Comparison of ENCODE assay signal across 12 cellular contexts in the genomic region with DNA sequence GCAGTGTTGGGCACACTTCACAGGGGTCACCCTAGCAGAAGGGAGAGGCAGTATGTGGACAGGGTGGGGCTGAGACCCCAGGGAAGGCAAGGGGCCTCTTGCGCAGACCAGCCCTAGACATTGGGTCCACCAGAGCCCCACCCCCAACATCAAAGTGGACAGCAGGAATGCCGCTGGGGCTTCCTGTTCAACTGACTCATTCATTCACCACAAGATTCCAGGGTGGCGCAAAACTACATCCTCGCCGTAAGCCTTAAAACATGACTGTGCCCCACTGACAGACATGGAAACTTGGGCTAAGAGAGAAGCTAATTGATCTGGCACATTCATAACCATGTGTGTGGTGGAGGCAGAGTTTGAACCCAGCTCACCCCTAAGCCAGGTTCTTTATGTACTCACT. TPM values are rescaled to one million over a fixed set of nuclear protein-coding genes. Genes with fewer than 3 reads are reported as not detected.
DNase-seq lines count a peak whose midpoint lies in the region; ATAC-seq and TF ChIP-seq lines count a peak whose summit lies in the region.
"Had no signal": no experiment of that assay in that cellular context is flagged by ENCODE, and none has a peak within 500 bp of the region (broad histone marks: within the 10 kb centered on the region; RNA-seq: fewer than 3 reads in every experiment).

No MANE protein-coding gene starts in this region.

- no peaks in the 10 kb centered on the region for H3K27me3 ChIP-seq in osteoblast (ENCODE audit: insufficient read depth, low read length)
- no peaks in the 10 kb centered on the region for H3K27me3 ChIP-seq in transverse colon

- TF ChIP-seq EP300 in transverse colon (IDR thresholded peaks at IDR 0.05; ENCODE audit: low read depth): no peak

- no peak for TF ChIP-seq CTCF in osteoblast (IDR thresholded peaks at IDR 0.05; ENCODE audit: extremely low read depth, low read depth, low read length)
- TF ChIP-seq CTCF in transverse colon (IDR thresholded peaks at IDR 0.05): no peak

- DNase-seq in ELR (ENCODE audit: low read depth): peak; percentile 98
- peak; percentile 98 for DNase-seq in RPMI7951 (ENCODE audit: low read depth)
- DNase-seq in epithelial cell of prostate (ENCODE audit: low read depth, low spot score): peak; percentile 73
- DNase-seq in osteoblast (ENCODE audit: insufficient read length, low spot score, missing footprints): peak; percentile 99
- no peak for DNase-seq in Kasumi-1 (lab: John Stamatoyannopoulos, UW)
- no peak for DNase-seq in transverse colon
- no peak for DNase-seq in NCI-H345 (lab: John Stamatoyannopoulos, UW)
- DNase-seq: activated CD4-positive, alpha-beta T cell treated with anti-CD3 and anti-CD28 coated beads, Interleukin-2, amount 10 ng/mL, durations not matched to agents 24 days and 14 days; DMS53; NCI-H1436 had no signal

- H3K4me3 ChIP-seq in osteoblast (ENCODE audit: insufficient read depth, low read length) (peak overlapping the region; percentile 20), transverse colon (no peak overlapping the region)
- H3K4me3 ChIP-seq: lung had no signal

- no peak overlapping the region for H2AFZ ChIP-seq in osteoblast (ENCODE audit: low read length)

- peaks cover 17% of the 10 kb centered on the region for H3K4me1 ChIP-seq in osteoblast (ENCODE audit: insufficient read depth, low read length)
- H3K4me1 ChIP-seq in transverse colon: peaks cover 0 to 14% (median 8%) of the 10 kb centered on the region in 4 donors

- peaks cover 6% of the 10 kb centered on the region for H4K20me1 ChIP-seq in osteoblast (ENCODE audit: insufficient read depth, low read length)

- 89% methylated on average over 5 of the region's 5 CpGs; no CpG with 5 or more reads in 1 of the 2 donors for WGBS in transverse colon (ENCODE audit: low coverage in 1 of 2), 2 donors

- intact Hi-C loops in transverse colon (cut with DNase I; ENCODE audit: low total_unique reads): no loop called here

- ATAC-seq in GM18498 (IDR thresholded peaks at IDR 0.05; ENCODE audit: unreplicated experiment): no peak

- in situ Hi-C loops in transverse colon (cut with MboI; ENCODE audit: low pct_ligation_motif_present in 1 of 4, low pct_unique_long_range_greater_than_20kb in 1 of 4, low sequenced_read_pairs in 3 of 4): no loop called here

- H3K9me3 ChIP-seq in osteoblast (ENCODE audit: low read depth, low read length): no peaks in the 10 kb centered on the region
- no peaks in the 10 kb centered on the region for H3K9me3 ChIP-seq in transverse colon

- H3K4me2 ChIP-seq in osteoblast (ENCODE audit: insufficient read depth, low read length): peak overlapping the region; percentile 52

- peak overlapping the region; percentile 56 for H3K27ac ChIP-seq in epithelial cell of prostate
- peak overlapping the region; percentile 71 for H3K27ac ChIP-seq in osteoblast (ENCODE audit: low read depth, low read length)
- no peak overlapping the region for H3K27ac ChIP-seq in transverse colon

- no peak for TF ChIP-seq POLR2A in transverse colon (IDR thresholded peaks at IDR 0.05)

- H3K36me3 ChIP-seq in osteoblast (ENCODE audit: insufficient read depth, low read length) (peaks cover 88% of the 10 kb centered on the region), transverse colon (no peaks in the 10 kb centered on the region)

- peaks cover 2% of the 10 kb centered on the region for H3K79me2 ChIP-seq in osteoblast (ENCODE audit: insufficient read depth, low read length)

RNA-seq across cellular contexts. Expression of gene COL16A1, which starts 14.0 kb away (rescaled TPM):
- 6.9 and 7.1 TPM in 2 replicates for total RNA-seq in RPMI7951 (2014; rRNA removed; shearing (Covaris generic))
- total RNA-seq in osteoblast: 158 and 197 TPM in 2 replicates
- 100 to 1,000 TPM in 1 of 4 donors, 10 to 100 TPM in 3; 14.3 to 135 (median 40.1) TPM for total RNA-seq in transverse colon
- total RNA-seq: activated CD4-positive, alpha-beta T cell treated with anti-CD3 and anti-CD28 coated beads, Interleukin-2, amount 10 ng/mL, durations not matched to agents 24 days and 14 days had no signal

RNA-seq across cellular contexts. Expression of gene PEF1, which starts 45.1 kb away (rescaled TPM):
- total RNA-seq in RPMI7951 (2014; rRNA removed; shearing (Covaris generic)): 114 and 146 TPM in 2 replicates
- total RNA-seq in osteoblast: 75.7 and 86.5 TPM in 2 replicates
- total RNA-seq in transverse colon: 10 to 100 TPM; 12.3 to 61.7 (median 49.9) TPM

Comparison
In these comparisons a context has a peak if more than half of its experiments do, and no peak if none do; other contexts are left out.
1. DNase-seq: peak in ELR (single experiment), RPMI7951 (single experiment), epithelial cell of prostate (single experiment) and osteoblast (single experiment); none in Kasumi-1 (0 of 2), transverse colon (single experiment) and NCI-H345 (single experiment).
2. H3K27ac ChIP-seq: peak in epithelial cell of prostate (single experiment) and osteoblast (single experiment); none in transverse colon (0 of 4).